ENCODE assay signal across 8 cellular contexts in the genomic region with DNA sequence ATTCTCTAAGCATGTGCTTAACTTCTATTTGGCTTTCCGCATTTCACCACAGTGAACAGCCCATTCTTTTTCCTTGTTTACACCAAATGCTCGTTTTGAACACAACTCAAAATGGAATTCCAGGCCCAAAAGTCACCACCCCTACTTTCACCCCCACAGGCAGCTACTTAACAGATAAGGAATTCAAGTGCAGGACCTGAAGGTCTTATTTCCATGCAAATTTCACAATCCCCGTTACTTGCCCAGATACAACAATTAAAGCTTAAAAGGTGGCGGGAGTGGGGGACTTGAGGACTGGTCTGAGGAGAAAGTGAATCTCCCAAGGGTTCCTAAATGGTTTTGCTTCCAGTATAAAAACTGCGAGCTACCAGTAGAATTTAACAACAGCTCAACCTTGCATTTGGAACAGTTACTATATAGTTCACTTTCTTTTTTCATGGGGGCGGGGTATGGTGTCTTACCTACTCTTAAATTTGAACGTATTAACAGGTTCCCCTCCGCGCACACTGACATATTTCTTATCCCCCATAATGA. TPM values are rescaled to one million over a fixed set of nuclear protein-coding genes. Genes with fewer than 3 reads are reported as not detected.
A peak's percentile ranks its signal among the peaks of the same experiment; 100 is the strongest.
DNase-seq lines count a peak whose midpoint lies in the region; ATAC-seq, FAIRE-seq and TF ChIP-seq lines count a peak whose summit lies in the region.

No MANE protein-coding gene starts in this region.

- FAIRE-seq in keratinocyte (lab: Jason Lieb, UNC): no peak

- ATAC-seq in activated CD4-positive, alpha-beta T cell treated with anti-CD3 and anti-CD28 coated beads for 36 hours: peak; percentile 14
- no peak for ATAC-seq in GM21576 (IDR thresholded peaks at IDR 0.05; ENCODE audit: unreplicated experiment)
- no peak for ATAC-seq in HG03342 (IDR thresholded peaks at IDR 0.05; ENCODE audit: unreplicated experiment)

- peak overlapping the region; percentile 80 for H3K27ac Mint-ChIP-seq in activated CD4-positive, alpha-beta T cell treated with anti-CD3 and anti-CD28 coated beads for 36 hours

- intact Hi-C loops in activated CD4-positive, alpha-beta T cell treated with anti-CD3 and anti-CD28 coated beads for 36 hours (cut with DNase I, micrococcal nuclease): loop anchor here in 1 of 2 experiments (1.0 kb wide), 3 partner anchors 73 to 330 kb away; partner anchors contain the start of genes FGD6, METAP2, SNRPF and VEZT
- intact Hi-C loops in testis (cut with DNase I; ENCODE audit: low total_unique reads): no loop called here

- CTCF ChIA-PET in activated CD4-positive, alpha-beta T cell treated with anti-CD3 and anti-CD28 coated beads for 36 hours (lab: Charles Lee): interaction anchor here (1.0 to 1.2 kb wide), 2 partner anchors 11 to 13 kb away, joined by 5 to 8 read pairs; no protein-coding TSS in a partner anchor

- H4K20me1 ChIP-seq in keratinocyte (ENCODE audit: control insufficient read depth, extremely low read depth, insufficient read depth, low read length): no peaks in the 10 kb centered on the region

- TF ChIP-seq CTCF in astrocyte of the cerebellum (IDR thresholded peaks at IDR 0.05; ENCODE audit: low read depth, low read length, missing control alignments) (no peak), keratinocyte (optimal IDR thresholded peaks at IDR 0.05 in 1 of 3, IDR thresholded peaks at IDR 0.05 in 1 of 3, conservative IDR thresholded peaks at IDR 0.05 in 1 of 3; ENCODE audit: extremely low read depth in 1 of 3, insufficient read depth in 2 of 3, low read length in 3 of 3) (no peak), testis (IDR thresholded peaks at IDR 0.05) (no peak)

- H3K9me3 ChIP-seq in keratinocyte (ENCODE audit: control insufficient read depth, low read depth, low read length) (peaks cover 6% of the 10 kb centered on the region), testis (no peaks in the 10 kb centered on the region)

- POLR2A ChIA-PET in activated CD4-positive, alpha-beta T cell treated with anti-CD3 and anti-CD28 coated beads for 36 hours (lab: Charles Lee): interaction anchor here (0.6 to 0.9 kb wide), 3 partner anchors 11 to 504 kb away, joined by 3 to 4 read pairs (median 3); no protein-coding TSS in a partner anchor

- H3K9me1 ChIP-seq in keratinocyte (ENCODE audit: control insufficient read depth, extremely low read depth, insufficient read depth, low read length): no peaks in the 10 kb centered on the region

- H3K36me3 ChIP-seq in keratinocyte (ENCODE audit: control insufficient read depth in 2 of 2, extremely low read depth in 1 of 2, insufficient read depth in 2 of 2, low read length in 2 of 2) (no peaks in the 10 kb centered on the region), testis (ENCODE audit: low read depth, missing control alignments) (no peaks in the 10 kb centered on the region)

- peak overlapping the region; percentile 84 for H3K4me3 Mint-ChIP-seq in activated CD4-positive, alpha-beta T cell treated with anti-CD3 and anti-CD28 coated beads for 36 hours

- no peak overlapping the region for H3K9ac ChIP-seq in keratinocyte (ENCODE audit: control insufficient read depth, extremely low read depth, insufficient read depth, low read length)

- H3K27ac ChIP-seq in keratinocyte (ENCODE audit: control insufficient read depth, insufficient read depth, low read length) (no peak overlapping the region), testis (peak overlapping the region; percentile 72 to 73)

- WGBS in testis, 2 donors: 23 to 27% methylated on average over 9 of the region's 9 CpGs

- H3K27me3 ChIP-seq in keratinocyte (ENCODE audit: control insufficient read depth, extremely low read depth, insufficient read depth, low read length) (peaks cover 37% of the 10 kb centered on the region), testis (no peaks in the 10 kb centered on the region)

- peaks cover 6% of the 10 kb centered on the region for H3K9me3 Mint-ChIP-seq in activated CD4-positive, alpha-beta T cell treated with anti-CD3 and anti-CD28 coated beads for 36 hours (ENCODE audit: low read depth)

- H3K4me1 Mint-ChIP-seq in activated CD4-positive, alpha-beta T cell treated with anti-CD3 and anti-CD28 coated beads for 36 hours: peaks cover 29% of the 10 kb centered on the region

- peak overlapping the region; percentile 68 for H3K4me2 ChIP-seq in keratinocyte (ENCODE audit: control insufficient read depth, extremely low read depth, insufficient read depth, low read depth, low read length)

- H3K4me1 ChIP-seq in keratinocyte (ENCODE audit: control insufficient read depth, extremely low read depth, insufficient read depth, low read length): peaks cover 5% of the 10 kb centered on the region
- H3K4me1 ChIP-seq in testis: no peaks in the 10 kb centered on the region

- H3K79me2 ChIP-seq in keratinocyte (ENCODE audit: control insufficient read depth, insufficient read depth, low read length): no peaks in the 10 kb centered on the region

- dilution Hi-C loops in keratinocyte (cut with MboI; ENCODE audit: extremely low pct_ligation_motif_present, low sequenced_read_pairs): no loop called here

- H3K27me3 Mint-ChIP-seq in activated CD4-positive, alpha-beta T cell treated with anti-CD3 and anti-CD28 coated beads for 36 hours: peaks cover 16% of the 10 kb centered on the region

- H3K4me3 ChIP-seq in astrocyte of the cerebellum (ENCODE audit: low read depth, low read length) (peak overlapping the region; percentile 67), keratinocyte (ENCODE audit: control insufficient read depth in 2 of 3, extremely low read depth in 1 of 3, insufficient read depth in 2 of 3, low read depth in 1 of 3, low read length in 3 of 3) (peak overlapping the region in 1 of 3 experiments; percentile 53), testis (peak overlapping the region; percentile 61 to 86)

- peaks cover 8% of the 10 kb centered on the region for H3K36me3 Mint-ChIP-seq in activated CD4-positive, alpha-beta T cell treated with anti-CD3 and anti-CD28 coated beads for 36 hours (ENCODE audit: low read depth)

- in situ Hi-C loops in astrocyte of the cerebellum (cut with HindIII; ENCODE audit: low sequenced_read_pairs): loop anchor here (25.0 kb wide), 1 partner anchor 435 kb away; no protein-coding TSS in a partner anchor

- H2AFZ ChIP-seq in keratinocyte (ENCODE audit: control insufficient read depth, low read length): no peak overlapping the region

- no peak for DNase-seq in activated CD4-positive, alpha-beta T cell treated with anti-CD3 and anti-CD28 coated beads for 36 hours
- no peak for DNase-seq in activated CD4-positive, alpha-beta T cell treated with anti-CD3 and anti-CD28 coated beads for 48 hours
- DNase-seq in astrocyte of the cerebellum (ENCODE audit: low read depth) (no peak), keratinocyte (ENCODE audit: low read depth, low spot score) (no peak), testis (no peak), NCI-H1436 (lab: John Stamatoyannopoulos, UW) (no peak)

- TF ChIP-seq POLR2A in testis (IDR thresholded peaks at IDR 0.05): no peak

RNA-seq across cellular contexts. Expression of gene USP44, which starts 3.7 kb away (rescaled TPM):
- 1 to 10 TPM; 4.1 to 5.3 TPM for total RNA-seq in activated CD4-positive, alpha-beta T cell treated with anti-CD3 and anti-CD28 coated beads for 36 hours
- 0.12 to 0.18 TPM (median 0.13 TPM) in 3 replicates for polyA plus RNA-seq in keratinocyte
- polyA plus RNA-seq in keratinocyte (2011; ENCODE audit: low read depth): not detected
- polyA plus RNA-seq in keratinocyte (2011; cell fraction: cytosol; rRNA removed): 0.05 and 0.22 TPM in 2 replicates
- 0.07 and 0.10 TPM in 2 replicates for polyA plus RNA-seq in keratinocyte (2011; cell fraction: nucleus; rRNA removed)
- 0.06 and 0.31 TPM in 2 replicates for polyA plus RNA-seq in keratinocyte (2012; ENCODE audit: low replicate concordance)
- polyA minus RNA-seq in keratinocyte: 0.13 to 0.93 TPM in 2 of 3 replicates, not detected in the other
- polyA minus RNA-seq in keratinocyte (2011; cell fraction: cytosol; rRNA and poly(A)+ RNA removed): not detected
- polyA minus RNA-seq in keratinocyte (2011; cell fraction: nucleus; rRNA and poly(A)+ RNA removed): 0.11 and 1.2 TPM in 2 replicates
- total RNA-seq in testis: 10 to 100 TPM; 14.2 to 22.4 TPM
- 52.9 TPM for polyA plus RNA-seq in testis (ENCODE audit: insufficient read depth, low read depth, low replicate concordance)
